9 cellular contexts compared by ENCODE assay signal in the genomic region with DNA sequence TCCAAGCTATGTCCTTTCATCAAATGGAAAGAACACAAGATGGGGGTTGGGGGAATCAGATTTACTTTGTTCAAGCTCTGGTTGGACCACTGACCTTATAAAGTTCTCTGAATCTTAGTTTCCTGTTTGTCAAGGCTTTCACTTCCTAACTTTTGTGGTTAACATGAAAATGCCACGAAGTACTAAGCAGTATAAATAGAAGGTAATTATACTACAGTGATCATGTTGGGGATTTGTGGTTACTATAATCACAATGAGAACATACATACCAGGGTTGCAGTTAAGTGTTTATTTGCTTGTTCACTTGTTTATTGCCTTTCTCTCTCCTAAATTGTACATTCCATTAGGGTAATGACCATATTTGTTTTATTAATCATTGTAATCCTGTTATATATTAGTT. TPM values are rescaled to one million over a fixed set of nuclear protein-coding genes. Genes with fewer than 3 reads are reported as not detected.
DNase-seq lines count a peak whose midpoint lies in the region; ATAC-seq and TF ChIP-seq lines count a peak whose summit lies in the region.
"Had no signal": no experiment of that assay in that cellular context is flagged by ENCODE, and none has a peak within 500 bp of the region (broad histone marks: within the 10 kb centered on the region; RNA-seq: fewer than 3 reads in every experiment).

No MANE protein-coding gene starts in this region.

- H3K79me2 ChIP-seq in SK-N-SH (ENCODE audit: insufficient read depth) (no peaks in the 10 kb centered on the region), hepatocyte (no peaks in the 10 kb centered on the region)

- H3K9ac ChIP-seq in SK-N-SH: no peak overlapping the region

- no peaks in the 10 kb centered on the region for H3K9me3 Mint-ChIP-seq in T-helper 2 cell treated with Interferon-gamma antibody and Interleukin-4, amounts not matched to agents 5 μg/mL and 100 μg/mL, for 36 hours

- POLR2A ChIA-PET in SK-N-SH (lab: Yijun Ruan, JAX): no interaction called here

- ATAC-seq in SK-N-SH treated with all-trans-retinoic acid at 6 μM for 48 hours (no peak), HG03103 (IDR thresholded peaks at IDR 0.05; ENCODE audit: low read depth, unreplicated experiment) (peak; percentile 91)

- no peaks in the 10 kb centered on the region for H3K27me3 Mint-ChIP-seq in T-helper 2 cell treated with Interferon-gamma antibody and Interleukin-4, amounts not matched to agents 5 μg/mL and 100 μg/mL, for 36 hours (ENCODE audit: low read depth)

- H3K4me2 ChIP-seq in SK-N-SH (0 out of 2 replicates have a peak overlapping the region, but pooled peaks have one; percentile 38), hepatocyte (no peak overlapping the region)

- H4K20me1 ChIP-seq in SK-N-SH (ENCODE audit: insufficient read depth): no peaks in the 10 kb centered on the region
- H4K20me1 ChIP-seq in hepatocyte (ENCODE audit: insufficient read depth, poor library complexity, severe bottlenecking): no peaks in the 10 kb centered on the region

- H3K36me3 ChIP-seq in SK-N-SH (replicated peaks in 1 of 2; ENCODE audit: control insufficient read depth in 1 of 2, insufficient read depth in 2 of 2, low read length in 1 of 2) (no peaks in the 10 kb centered on the region), uterus (no peaks in the 10 kb centered on the region), hepatocyte (replicated peaks; ENCODE audit: insufficient read depth, low read depth) (no peaks in the 10 kb centered on the region)

- H3K9me3 ChIP-seq in SK-N-SH (no peaks in the 10 kb centered on the region), uterus (no peaks in the 10 kb centered on the region), hepatocyte (ENCODE audit: low read depth) (no peaks in the 10 kb centered on the region)

- no peak overlapping the region for H3K27ac Mint-ChIP-seq in T-helper 2 cell treated with Interferon-gamma antibody and Interleukin-4, amounts not matched to agents 5 μg/mL and 100 μg/mL, for 36 hours

- H2AFZ ChIP-seq in SK-N-SH (ENCODE audit: low read depth): no peak overlapping the region
- H2AFZ ChIP-seq in hepatocyte: no peak overlapping the region

- TF ChIP-seq POLR2A in uterus (IDR thresholded peaks at IDR 0.05): no peak

- no peaks in the 10 kb centered on the region for H3F3A ChIP-seq in SK-N-SH (replicated peaks; ENCODE audit: insufficient read depth)

- TF ChIP-seq EP300 in SK-N-SH (IDR thresholded peaks at IDR 0.05; ENCODE audit: borderline replicate concordance in 1 of 2, low read depth in 1 of 2, low read length in 1 of 2): no peak

- CTCF ChIA-PET in SK-N-SH (lab: Yijun Ruan, JAX): interaction anchor here (0.9 kb wide), 1 partner anchor 11 kb away, joined by 3 read pairs; no protein-coding TSS in a partner anchor

- H3K4me3 Mint-ChIP-seq in T-helper 2 cell treated with Interferon-gamma antibody and Interleukin-4, amounts not matched to agents 5 μg/mL and 100 μg/mL, for 36 hours: peak overlapping the region; percentile 42

- intact Hi-C loops in uterus (cut with DNase I; ENCODE audit: low total_unique reads) (no loop called here), cardiac septum (cut with DNase I) (no loop called here)

- no peaks in the 10 kb centered on the region for H3K36me3 Mint-ChIP-seq in T-helper 2 cell treated with Interferon-gamma antibody and Interleukin-4, amounts not matched to agents 5 μg/mL and 100 μg/mL, for 36 hours (ENCODE audit: low read depth)

- H3K9me2 ChIP-seq in SK-N-SH (no peaks in the 10 kb centered on the region), hepatocyte (replicated peaks; ENCODE audit: insufficient read depth) (no peaks in the 10 kb centered on the region)

- no peak for DNase-seq in SK-N-SH
- DNase-seq in T-helper 2 cell treated with Interferon-gamma antibody and Interleukin-4, amounts not matched to agents 5 μg/mL and 100 μg/mL, for 36 hours (ENCODE audit: low spot score): no peak
- DNase-seq in non-pigmented ciliary epithelial cell (ENCODE audit: low read depth): peak; percentile 54
- no peak for DNase-seq in uterus
- DNase-seq in cardiac septum (ENCODE audit: low spot score): no peak
- DNase-seq in hepatocyte (ENCODE audit: low spot score): no peak

- H3K27me3 ChIP-seq in SK-N-SH (ENCODE audit: insufficient read depth) (no peaks in the 10 kb centered on the region), uterus (no peaks in the 10 kb centered on the region), hepatocyte (no peaks in the 10 kb centered on the region)

- no peak overlapping the region for H3K27ac ChIP-seq in SK-N-SH (ENCODE audit: low read depth in 2 of 2, low read length in 1 of 2)
- H3K27ac ChIP-seq in uterus: no peak overlapping the region
- no peak overlapping the region for H3K27ac ChIP-seq in hepatocyte
- H3K27ac ChIP-seq: 22Rv1 had no signal

- WGBS in SK-N-SH (ENCODE audit: low lambda C conversion rate): 55% methylated on average over 1 of the region's 1 CpG
- WGBS in hepatocyte (ENCODE audit: low lambda C conversion rate, missing lambda C conversion rate): 15% methylated on average over 1 of the region's 1 CpG

- H3K4me1 ChIP-seq in SK-N-SH (ENCODE audit: control insufficient read depth in 1 of 2, insufficient read depth in 2 of 2, low read depth in 1 of 2, low read length in 1 of 2): peaks cover 4 to 18% of the 10 kb centered on the region in 2 experiments; a peak in 2 of 4 replicates
- no peaks in the 10 kb centered on the region for H3K4me1 ChIP-seq in uterus
- H3K4me1 ChIP-seq in hepatocyte (ENCODE audit: insufficient read depth): no peaks in the 10 kb centered on the region

- no peak for TF ChIP-seq CTCF in SK-N-SH (IDR thresholded peaks at IDR 0.05)
- no peak for TF ChIP-seq CTCF in uterus (IDR thresholded peaks at IDR 0.05)
- TF ChIP-seq CTCF in hepatocyte (IDR thresholded peaks at IDR 0.05; ENCODE audit: poor library complexity): no peak

- H3K4me3 ChIP-seq in SK-N-SH (ENCODE audit: low read depth in 2 of 2, low read length in 1 of 2) (no peak overlapping the region), uterus (no peak overlapping the region), hepatocyte (no peak overlapping the region)

- peaks cover 26% of the 10 kb centered on the region for H3K4me1 Mint-ChIP-seq in T-helper 2 cell treated with Interferon-gamma antibody and Interleukin-4, amounts not matched to agents 5 μg/mL and 100 μg/mL, for 36 hours (ENCODE audit: low read depth)

- TF ChIP-seq RAD21 in SK-N-SH (IDR thresholded peaks at IDR 0.05; ENCODE audit: low read length): no peak

TF ChIP-seq in SK-N-SH, 30 proteins besides CTCF, POLR2A, EP300 and RAD21 (continues in another document):
- TF ChIP-seq MXI1 (IDR thresholded peaks at IDR 0.05; ENCODE audit: low read depth, low read length) (no peak), RXRA (IDR thresholded peaks at IDR 0.05; ENCODE audit: borderline replicate concordance, low read depth) (no peak), TAF1 (IDR thresholded peaks at IDR 0.05; ENCODE audit: borderline replicate concordance, low read depth, low read length) (no peak)
- TF ChIP-seq, protein P1, sequence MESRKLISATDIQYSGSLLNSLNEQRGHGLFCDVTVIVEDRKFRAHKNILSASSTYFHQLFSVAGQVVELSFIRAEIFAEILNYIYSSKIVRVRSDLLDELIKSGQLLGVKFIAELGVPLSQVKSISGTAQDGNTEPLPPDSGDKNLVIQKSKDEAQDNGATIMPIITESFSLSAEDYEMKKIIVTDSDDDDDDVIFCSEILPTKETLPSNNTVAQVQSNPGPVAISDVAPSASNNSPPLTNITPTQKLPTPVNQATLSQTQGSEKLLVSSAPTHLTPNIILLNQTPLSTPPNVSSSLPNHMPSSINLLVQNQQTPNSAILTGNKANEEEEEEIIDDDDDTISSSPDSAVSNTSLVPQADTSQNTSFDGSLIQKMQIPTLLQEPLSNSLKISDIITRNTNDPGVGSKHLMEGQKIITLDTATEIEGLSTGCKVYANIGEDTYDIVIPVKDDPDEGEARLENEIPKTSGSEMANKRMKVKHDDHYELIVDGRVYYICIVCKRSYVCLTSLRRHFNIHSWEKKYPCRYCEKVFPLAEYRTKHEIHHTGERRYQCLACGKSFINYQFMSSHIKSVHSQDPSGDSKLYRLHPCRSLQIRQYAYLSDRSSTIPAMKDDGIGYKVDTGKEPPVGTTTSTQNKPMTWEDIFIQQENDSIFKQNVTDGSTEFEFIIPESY (IDR thresholded peaks at IDR 0.05; ENCODE audit: borderline replicate concordance, low read depth): no peak

TF ChIP-seq in SK-N-SH treated with all-trans-retinoic acid at 6 μM for 48 hours, 23 proteins besides CTCF, POLR2A, EP300 and RAD21 (continues in another document):
- TF ChIP-seq BACH2 (CRISPR knock-in tag; IDR thresholded peaks at IDR 0.05; ENCODE audit: borderline replicate concordance) (no peak), CSDC2 (CRISPR knock-in tag; IDR thresholded peaks at IDR 0.05) (no peak), ZC3H10 (CRISPR knock-in tag; IDR thresholded peaks at IDR 0.05) (no peak), TCF4 (CRISPR knock-in tag; IDR thresholded peaks at IDR 0.05; ENCODE audit: borderline replicate concordance) (no peak), PPARA (CRISPR knock-in tag; IDR thresholded peaks at IDR 0.05; ENCODE audit: borderline replicate concordance) (no peak), OSR1 (CRISPR knock-in tag; IDR thresholded peaks at IDR 0.05) (no peak), ARNTL (CRISPR knock-in tag; IDR thresholded peaks at IDR 0.05; ENCODE audit: borderline replicate concordance, low read depth) (no peak)
- TF ChIP-seq, protein P2, sequence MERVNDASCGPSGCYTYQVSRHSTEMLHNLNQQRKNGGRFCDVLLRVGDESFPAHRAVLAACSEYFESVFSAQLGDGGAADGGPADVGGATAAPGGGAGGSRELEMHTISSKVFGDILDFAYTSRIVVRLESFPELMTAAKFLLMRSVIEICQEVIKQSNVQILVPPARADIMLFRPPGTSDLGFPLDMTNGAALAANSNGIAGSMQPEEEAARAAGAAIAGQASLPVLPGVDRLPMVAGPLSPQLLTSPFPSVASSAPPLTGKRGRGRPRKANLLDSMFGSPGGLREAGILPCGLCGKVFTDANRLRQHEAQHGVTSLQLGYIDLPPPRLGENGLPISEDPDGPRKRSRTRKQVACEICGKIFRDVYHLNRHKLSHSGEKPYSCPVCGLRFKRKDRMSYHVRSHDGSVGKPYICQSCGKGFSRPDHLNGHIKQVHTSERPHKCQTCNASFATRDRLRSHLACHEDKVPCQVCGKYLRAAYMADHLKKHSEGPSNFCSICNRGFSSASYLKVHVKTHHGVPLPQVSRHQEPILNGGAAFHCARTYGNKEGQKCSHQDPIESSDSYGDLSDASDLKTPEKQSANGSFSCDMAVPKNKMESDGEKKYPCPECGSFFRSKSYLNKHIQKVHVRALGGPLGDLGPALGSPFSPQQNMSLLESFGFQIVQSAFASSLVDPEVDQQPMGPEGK (CRISPR knock-in tag; IDR thresholded peaks at IDR 0.05; ENCODE audit: borderline replicate concordance): no peak

RNA-seq across cellular contexts. Expression of a gene that starts 53.2 kb away (rescaled TPM):
- polyA plus RNA-seq in SK-N-SH (2012; rRNA removed) (9.2 and 12.4 TPM in 2 replicates), hepatocyte (36.7 and 40.1 TPM in 2 replicates)
- 11.2 and 13.1 TPM in 2 replicates for polyA plus RNA-seq in SK-N-SH (2012; cell fraction: cytosol; rRNA removed)
- polyA plus RNA-seq in SK-N-SH (2012; cell fraction: nucleus; rRNA removed): 11.7 and 15.6 TPM in 2 replicates
- total RNA-seq in uterus (100 to 1,000 TPM in 3 of 4 donors, 10 to 100 TPM in 1; 34.8 to 198 (median 170) TPM), cardiac septum (50.9 TPM), hepatocyte (37.7 and 43.9 TPM in 2 replicates)
